14 cellular contexts compared by ENCODE assay signal in the genomic region with DNA sequence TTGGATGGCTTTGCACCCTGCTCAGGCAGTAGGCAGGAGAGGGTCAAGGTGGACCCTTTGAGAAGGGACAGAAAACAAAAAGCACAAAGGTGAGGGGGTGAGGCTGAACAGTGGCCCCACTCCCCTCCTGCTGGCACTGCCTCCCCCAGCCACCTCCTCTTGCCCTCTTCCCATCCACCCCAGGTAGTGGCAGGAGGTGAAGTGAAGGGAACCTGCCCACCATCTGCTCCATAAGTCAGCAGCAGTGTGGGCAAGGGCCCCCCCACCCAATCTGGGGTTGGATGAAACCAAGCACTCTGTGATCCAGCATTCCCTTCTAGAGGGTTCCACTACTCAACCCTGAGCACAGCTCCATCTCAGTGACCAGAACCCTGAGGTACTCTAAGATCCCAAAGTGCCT. TPM values are rescaled to one million over a fixed set of nuclear protein-coding genes. Genes with fewer than 3 reads are reported as not detected.
DNase-seq lines count a peak whose midpoint lies in the region; ATAC-seq, FAIRE-seq and TF ChIP-seq lines count a peak whose summit lies in the region.
"Had no signal": no experiment of that assay in that cellular context is flagged by ENCODE, and none has a peak within 500 bp of the region (broad histone marks: within the 10 kb centered on the region; RNA-seq: fewer than 3 reads in every experiment).

No MANE protein-coding gene starts in this region.

- in situ Hi-C loops in GM12878 (cut with MboI) = no loop called here

- CTCF ChIA-PET in GM12878 (lab: Yijun Ruan, JAX) = interaction anchor here (0.8 to 1.8 kb wide), 6 partner anchors 37 to 126 kb away, joined by 3 to 7 read pairs (median 4); a partner anchor contains a TSS

- H3K36me3 Mint-ChIP-seq in stimulated activated memory B cell treated with anti-CD40 and anti-IgM and Interleukin-4, amounts not matched to agents 10 μg/mL and 1 μg/mL and 100 μg/mL, for 72 hours = no peaks in the 10 kb centered on the region
- H3K36me3 Mint-ChIP-seq: IgD-negative memory B cell had no signal

- peaks cover 60% of the 10 kb centered on the region for H3K4me1 Mint-ChIP-seq in stimulated activated memory B cell treated with anti-CD40 and anti-IgM and Interleukin-4, amounts not matched to agents 10 μg/mL and 1 μg/mL and 100 μg/mL, for 72 hours

- intact Hi-C loops in GM12878 (cut with micrococcal nuclease; ENCODE audit: unreplicated experiment) = no loop called here

- H3K9me3 ChIP-seq in BLaER1 treated with 17β-estradiol and CSF1 and Interleukin-3, amounts not matched to agents 10 nM and 100 nM (replicated peaks in 1 of 11) = no peaks in the 10 kb centered on the region
- H3K9me3 ChIP-seq in DOHH2 (ENCODE audit: control insufficient read depth, insufficient read depth, low read length) = no peaks in the 10 kb centered on the region
- H3K9me3 ChIP-seq in GM12878 (replicated peaks; ENCODE audit: control insufficient read depth, insufficient read depth, low read length) = no peaks in the 10 kb centered on the region
- H3K9me3 ChIP-seq: A549, BE2C had no signal

- RAD21 ChIA-PET in GM12878 (lab: Charles Lee; ENCODE audit: unreplicated experiment) = interaction anchor here (1.2 kb wide), 1 partner anchor 51 kb away, joined by 7 read pairs; no protein-coding TSS in a partner anchor

- no peak overlapping the region for H3K9ac ChIP-seq in BLaER1 treated with 17β-estradiol and CSF1 and Interleukin-3, amounts not matched to agents 10 nM and 100 nM
- no peak overlapping the region for H3K9ac ChIP-seq in GM12878 (ENCODE audit: control insufficient read depth, insufficient read depth, low read length)

- ATAC-seq in GM12878 = no peak
- no peak for ATAC-seq in stimulated activated memory B cell treated with anti-CD40 and anti-IgM and Interleukin-4, amounts not matched to agents 10 μg/mL and 1 μg/mL and 100 μg/mL, for 72 hours
- ATAC-seq in GM21423 (IDR thresholded peaks at IDR 0.05; ENCODE audit: unreplicated experiment) = no peak
- ATAC-seq: A549, GM23338 had no signal

- TF ChIP-seq CTCF in DOHH2 (IDR thresholded peaks at IDR 0.05; ENCODE audit: low read depth, low read length, poor library complexity, severe bottlenecking) = no peak
- no peak for TF ChIP-seq CTCF in GM12878 (IDR thresholded peaks at IDR 0.05 in 2 of 3, conservative IDR thresholded peaks at IDR 0.05 in 1 of 3; ENCODE audit: control insufficient read depth in 2 of 3, extremely low read depth in 1 of 3, insufficient read depth in 1 of 3, low read depth in 3 of 3, low read length in 3 of 3)

- peaks cover 37% of the 10 kb centered on the region for H3K27me3 Mint-ChIP-seq in stimulated activated memory B cell treated with anti-CD40 and anti-IgM and Interleukin-4, amounts not matched to agents 10 μg/mL and 1 μg/mL and 100 μg/mL, for 72 hours

- H3K4me3 Mint-ChIP-seq in stimulated activated memory B cell treated with anti-CD40 and anti-IgM and Interleukin-4, amounts not matched to agents 10 μg/mL and 1 μg/mL and 100 μg/mL, for 72 hours = peak overlapping the region; percentile 44
- H3K4me3 Mint-ChIP-seq: GM23338, H9 had no signal

- H3K36me3 ChIP-seq in BLaER1 treated with 17β-estradiol and CSF1 and Interleukin-3, amounts not matched to agents 10 nM and 100 nM = no peaks in the 10 kb centered on the region
- H3K36me3 ChIP-seq in DOHH2 (ENCODE audit: control insufficient read depth, low read length) (no peaks in the 10 kb centered on the region), GM12878 (ENCODE audit: control insufficient read depth in 2 of 2, insufficient read depth in 2 of 2, low read length in 1 of 2) (no peaks in the 10 kb centered on the region)
- H3K36me3 ChIP-seq: BE2C had no signal

- no peak overlapping the region for H3K27ac ChIP-seq in BLaER1 treated with 17β-estradiol and CSF1 and Interleukin-3, amounts not matched to agents 10 nM and 100 nM
- H3K27ac ChIP-seq in DOHH2 (ENCODE audit: low read depth, low read length) = peak overlapping the region; percentile 78
- H3K27ac ChIP-seq in GM12878 (ENCODE audit: control insufficient read depth, insufficient read depth) = no peak overlapping the region
- H3K27ac ChIP-seq: A549 had no signal

- H3K79me2 ChIP-seq in DOHH2 (ENCODE audit: control insufficient read depth, low read length) (no peaks in the 10 kb centered on the region), GM12878 (ENCODE audit: control insufficient read depth, insufficient read depth, low read length) (no peaks in the 10 kb centered on the region)

- peaks cover 0 to 8% (median 0%) of the 10 kb centered on the region in 11 experiments; a peak in 3 of 22 replicates for H4K20me1 ChIP-seq in BLaER1 treated with 17β-estradiol and CSF1 and Interleukin-3, amounts not matched to agents 10 nM and 100 nM
- H4K20me1 ChIP-seq in DOHH2 (ENCODE audit: control insufficient read depth, insufficient read depth, low read depth, low read length) = no peaks in the 10 kb centered on the region
- H4K20me1 ChIP-seq in GM12878 (ENCODE audit: control insufficient read depth, insufficient read depth) = no peaks in the 10 kb centered on the region

- H3K27me3 ChIP-seq in BLaER1 treated with 17β-estradiol and CSF1 and Interleukin-3, amounts not matched to agents 10 nM and 100 nM = peaks cover 65 to 92% (median 80%) of the 10 kb centered on the region in 11 experiments
- no peaks in the 10 kb centered on the region for H3K27me3 ChIP-seq in DOHH2 (ENCODE audit: control insufficient read depth, low read length)
- H3K27me3 ChIP-seq in GM12878 (replicated peaks in 1 of 2; ENCODE audit: control insufficient read depth in 2 of 2, insufficient read depth in 2 of 2, low read length in 1 of 2) = no peaks in the 10 kb centered on the region; a peak in 1 of 4 replicates

- no peak for TF ChIP-seq POLR2A in GM12878 (IDR thresholded peaks at IDR 0.05; ENCODE audit: low read depth, low read length)

- POLR2A ChIA-PET in GM12878 (lab: Charles Lee) = interaction anchor here (1.0 to 1.5 kb wide), 4 partner anchors 47 to 235 kb away, joined by 3 to 5 read pairs (median 4); a partner anchor contains a TSS

- BruUV-seq in GM12878 (replicated peaks; lab: Mats Ljungman, UMichigan) = no TSS peak

- peak overlapping the region; percentile 73 for H3K27ac Mint-ChIP-seq in stimulated activated memory B cell treated with anti-CD40 and anti-IgM and Interleukin-4, amounts not matched to agents 10 μg/mL and 1 μg/mL and 100 μg/mL, for 72 hours
- H3K27ac Mint-ChIP-seq: GM23338, H9 had no signal

- SMC1A ChIA-PET in GM12878 (lab: Charles Lee; ENCODE audit: uncharacterized antibody, unreplicated experiment) = interaction anchor here (1.1 to 3.2 kb wide), 8 partner anchors 8 to 126 kb away, joined by 3 to 11 read pairs (median 5); no protein-coding TSS in a partner anchor

- no peak for FAIRE-seq in GM12878 (lab: Jason Lieb, UNC)
- FAIRE-seq: A549 had no signal

- H3F3A ChIP-seq in DOHH2 (ENCODE audit: control insufficient read depth, insufficient read depth) = peaks cover 26% of the 10 kb centered on the region

- H2AFZ ChIP-seq in GM12878 (ENCODE audit: control insufficient read depth, low read depth, low read length) = no peak overlapping the region
- H2AFZ ChIP-seq: GM23338 had no signal

- no peak overlapping the region for H3K4me3 ChIP-seq in BLaER1 treated with 17β-estradiol and CSF1 and Interleukin-3, amounts not matched to agents 10 nM and 100 nM
- H3K4me3 ChIP-seq in DOHH2 (ENCODE audit: low read length) = no peak overlapping the region
- H3K4me3 ChIP-seq in GM12878 = no peak overlapping the region
- H3K4me3 ChIP-seq: A549, GM23338 had no signal

- no peak for TF ChIP-seq EP300 in GM12878 (IDR thresholded peaks at IDR 0.05; ENCODE audit: borderline replicate concordance in 1 of 2, control insufficient read depth in 1 of 2, low read depth in 2 of 2, low read length in 2 of 2)

- no peaks in the 10 kb centered on the region for H3K9me2 ChIP-seq in DOHH2 (replicated peaks; ENCODE audit: control insufficient read depth, low read length)

- TF ChIP-seq RAD21 in GM12878 (IDR thresholded peaks at IDR 0.05; ENCODE audit: insufficient read depth, low read depth, low read length) = 0 out of 2 replicates have a peak, but pooled peaks have one; percentile 3

- no peaks in the 10 kb centered on the region for H3K9me3 Mint-ChIP-seq in stimulated activated memory B cell treated with anti-CD40 and anti-IgM and Interleukin-4, amounts not matched to agents 10 μg/mL and 1 μg/mL and 100 μg/mL, for 72 hours
- H3K9me3 Mint-ChIP-seq: GM23338, H9 had no signal

- DNase-seq in GM12878 (ENCODE audit: low read depth, low spot score) = no peak
- DNase-seq in SHP77 treated with DMSO at 0.1 percent for 48 hours (lab: John Stamatoyannopoulos, UW) = no peak
- DNase-seq: BE2C, H9 had no signal

- peak overlapping the region in 7 of 11 experiments; percentile 4 to 93 (median 79); a peak in 8 of 22 replicates for H3K4me2 ChIP-seq in BLaER1 treated with 17β-estradiol and CSF1 and Interleukin-3, amounts not matched to agents 10 nM and 100 nM
- H3K4me2 ChIP-seq in DOHH2 (ENCODE audit: low read length) (0 out of 2 replicates have a peak overlapping the region, but pooled peaks have one; percentile 15), GM12878 (ENCODE audit: control insufficient read depth, insufficient read depth) (no peak overlapping the region)
- H3K4me2 ChIP-seq: A549, GM23338 had no signal

- H3K4me1 ChIP-seq in BLaER1 treated with 17β-estradiol and CSF1 and Interleukin-3, amounts not matched to agents 10 nM and 100 nM = peaks cover 36 to 54% (median 45%) of the 10 kb centered on the region in 10 experiments
- H3K4me1 ChIP-seq in DOHH2 (ENCODE audit: control insufficient read depth, low read length) (peaks cover 95% of the 10 kb centered on the region), GM12878 (ENCODE audit: control insufficient read depth, insufficient read depth, low read length) (peaks cover 28% of the 10 kb centered on the region)

RNA-seq across cellular contexts. Expression of a gene that starts 26.1 kb away (rescaled TPM):
- total RNA-seq in GM12878 (2013; cell fraction: nucleolus; rRNA removed) = not detected in 2 replicates
- total RNA-seq in GM12878 (2014; rRNA removed) (not detected in 2 replicates), GM12878 (2014; rRNA removed; fragmentation: Illumina TruSeq; extraction: Trizol) (not detected in 2 replicates), GM12878 (2021) (0.31 TPM in 1 of 2 replicates, not detected in the other)
- polyA plus RNA-seq in GM12878 (2011; ENCODE audit: low read depth) = not detected
- polyA plus RNA-seq in GM12878 (2011; rRNA removed) (not detected in 2 replicates), GM12878 (2014; fragmentation: Illumina TruSeq; extraction: Trizol) (not detected in 2 replicates), GM12878 (2014; fragmentation: Nextera tagmentation; extraction: Ambion mirVana) (not detected), GM12878 (2014; rRNA removed) (not detected in 2 replicates), GM12878 (2016; fragmentation: Nextera tagmentation; extraction: Ambion mirVana) (under 1 TPM in 1 of 2 experiments, not detected in 1; 0.08 TPM)
- not detected in 2 replicates for polyA plus RNA-seq in GM12878 (2011; cell fraction: cytosol; rRNA removed)
- not detected in 2 replicates for polyA plus RNA-seq in GM12878 (2011; cell fraction: nucleus; rRNA removed)
- 0.24 and 0.50 TPM in 2 replicates for polyA plus RNA-seq in GM12878 (2012)
- polyA minus RNA-seq in GM12878 (2011; rRNA and poly(A)+ RNA removed) = not detected in 2 replicates
- not detected in 2 replicates for polyA minus RNA-seq in GM12878 (2011; cell fraction: cytosol; rRNA and poly(A)+ RNA removed)
- polyA minus RNA-seq in GM12878 (2011; cell fraction: nucleus; rRNA and poly(A)+ RNA removed) = not detected in 2 replicates
- total RNA-seq: Daoy, GM23338, H9, HT-29 had no signal
- polyA plus RNA-seq: A549, AG04450, IgD-negative memory B cell had no signal

RNA-seq across cellular contexts. Expression of a gene that starts 28.7 kb away (rescaled TPM):
- 0.71 and 0.78 TPM in 2 replicates for total RNA-seq in GM12878 (2013; cell fraction: nucleolus; rRNA removed)
- total RNA-seq in GM12878 (2014; rRNA removed) (under 0.01 TPM in 1 of 2 replicates, not detected in the other), GM12878 (2014; rRNA removed; fragmentation: Illumina TruSeq; extraction: Trizol) (not detected in 2 replicates), GM12878 (2021) (not detected in 2 replicates)
- not detected for polyA plus RNA-seq in GM12878 (2011; ENCODE audit: low read depth)
- polyA plus RNA-seq in GM12878 (2011; rRNA removed) (0.09 and 0.27 TPM in 2 replicates), GM12878 (2014; fragmentation: Illumina TruSeq; extraction: Trizol) (not detected in 2 replicates), GM12878 (2014; fragmentation: Nextera tagmentation; extraction: Ambion mirVana) (not detected), GM12878 (2014; rRNA removed) (0.05 and 0.06 TPM in 2 replicates), GM12878 (2016; fragmentation: Nextera tagmentation; extraction: Ambion mirVana) (not detected)
- polyA plus RNA-seq in GM12878 (2011; cell fraction: cytosol; rRNA removed) = 0.16 and 0.20 TPM in 2 replicates
- polyA plus RNA-seq in GM12878 (2011; cell fraction: nucleus; rRNA removed) = 1.1 and 1.2 TPM in 2 replicates
- polyA plus RNA-seq in GM12878 (2012) = 0.04 and 0.08 TPM in 2 replicates
- 0.22 and 0.41 TPM in 2 replicates for polyA minus RNA-seq in GM12878 (2011; rRNA and poly(A)+ RNA removed)
- 0.21 TPM in 1 of 2 replicates, not detected in the other for polyA minus RNA-seq in GM12878 (2011; cell fraction: cytosol; rRNA and poly(A)+ RNA removed)
- 0.29 and 0.48 TPM in 2 replicates for polyA minus RNA-seq in GM12878 (2011; cell fraction: nucleus; rRNA and poly(A)+ RNA removed)
- total RNA-seq: Daoy had no signal
- polyA plus RNA-seq: AG04450 had no signal

RNA-seq across cellular contexts. Expression of a gene that starts 36.7 kb away (rescaled TPM):
- 14.3 and 16.8 TPM in 2 replicates for total RNA-seq in GM12878 (2013; cell fraction: nucleolus; rRNA removed)
- 1.6 and 2.5 TPM in 2 replicates for total RNA-seq in GM12878 (2014; rRNA removed)
- total RNA-seq in GM12878 (2014; rRNA removed; fragmentation: Illumina TruSeq; extraction: Trizol) = 1.7 and 1.8 TPM in 2 replicates
- 1.6 and 2.2 TPM in 2 replicates for total RNA-seq in GM12878 (2021)
- polyA plus RNA-seq in GM12878 (2011; ENCODE audit: low read depth) = 6.4 TPM
- 6.4 and 9.2 TPM in 2 replicates for polyA plus RNA-seq in GM12878 (2011; rRNA removed)
- polyA plus RNA-seq in GM12878 (2011; cell fraction: cytosol; rRNA removed) = 7.1 and 12.2 TPM in 2 replicates
- polyA plus RNA-seq in GM12878 (2011; cell fraction: nucleus; rRNA removed) = 46.8 and 55.0 TPM in 2 replicates
- 11.6 and 16.9 TPM in 2 replicates for polyA plus RNA-seq in GM12878 (2012)
- polyA plus RNA-seq in GM12878 (2014; fragmentation: Illumina TruSeq; extraction: Trizol) = 1.8 and 2.8 TPM in 2 replicates
- polyA plus RNA-seq in GM12878 (2014; fragmentation: Nextera tagmentation; extraction: Ambion mirVana) = 1 to 10 TPM; 1.7 to 2.3 TPM
- 2.6 and 3.8 TPM in 2 replicates for polyA plus RNA-seq in GM12878 (2014; rRNA removed)
- polyA plus RNA-seq in GM12878 (2016; fragmentation: Nextera tagmentation; extraction: Ambion mirVana) = 1 to 10 TPM; 1.5 to 1.8 TPM
- polyA minus RNA-seq in GM12878 (2011; rRNA and poly(A)+ RNA removed) = 7.2 and 17.1 TPM in 2 replicates
- polyA minus RNA-seq in GM12878 (2011; cell fraction: cytosol; rRNA and poly(A)+ RNA removed) = 2.1 and 4.7 TPM in 2 replicates
- polyA minus RNA-seq in GM12878 (2011; cell fraction: nucleus; rRNA and poly(A)+ RNA removed) = 11.8 and 14.3 TPM in 2 replicates
- total RNA-seq: HT-29 had no signal
- polyA plus RNA-seq: AG04450 had no signal

RNA-seq across cellular contexts. Expression of a gene that starts 42.7 kb away (rescaled TPM):
- total RNA-seq in GM12878 (2013; cell fraction: nucleolus; rRNA removed) = 20.6 and 20.9 TPM in 2 replicates
- total RNA-seq in GM12878 (2014; rRNA removed) (125 and 131 TPM in 2 replicates), GM12878 (2014; rRNA removed; fragmentation: Illumina TruSeq; extraction: Trizol) (29.0 and 35.0 TPM in 2 replicates), GM12878 (2021) (73.2 and 76.6 TPM in 2 replicates)
- polyA plus RNA-seq in GM12878 (2011; ENCODE audit: low read depth) = 28.4 TPM
- polyA plus RNA-seq in GM12878 (2011; rRNA removed) (42.9 and 62.2 TPM in 2 replicates), GM12878 (2014; fragmentation: Illumina TruSeq; extraction: Trizol) (6.1 and 16.9 TPM in 2 replicates), GM12878 (2014; fragmentation: Nextera tagmentation; extraction: Ambion mirVana) (10 to 100 TPM in 1 of 2 experiments, 1 to 10 TPM in 1; 7.0 to 16.5 TPM), GM12878 (2014; rRNA removed) (136 and 169 TPM in 2 replicates), GM12878 (2016; fragmentation: Nextera tagmentation; extraction: Ambion mirVana) (100 to 1,000 TPM; 105 to 117 TPM)
- 109 and 151 TPM in 2 replicates for polyA plus RNA-seq in GM12878 (2011; cell fraction: cytosol; rRNA removed)
- 56.1 and 56.3 TPM in 2 replicates for polyA plus RNA-seq in GM12878 (2011; cell fraction: nucleus; rRNA removed)
- 68.3 and 81.0 TPM in 2 replicates for polyA plus RNA-seq in GM12878 (2012)
- polyA minus RNA-seq in GM12878 (2011; rRNA and poly(A)+ RNA removed) = 14.1 and 18.6 TPM in 2 replicates
- 7.9 and 15.9 TPM in 2 replicates for polyA minus RNA-seq in GM12878 (2011; cell fraction: cytosol; rRNA and poly(A)+ RNA removed)
- polyA minus RNA-seq in GM12878 (2011; cell fraction: nucleus; rRNA and poly(A)+ RNA removed) = 10.0 and 12.2 TPM in 2 replicates
